ENCODE assay signal across 14 cellular contexts in genomic region chr13:49938274-49938673, GRCh38. TPM values are rescaled to one million over a fixed set of nuclear protein-coding genes. Genes with fewer than 3 reads are reported as not detected.
DNase-seq lines count a peak whose midpoint lies in the region; ATAC-seq, FAIRE-seq and TF ChIP-seq lines count a peak whose summit lies in the region.
"Had no signal": no experiment of that assay in that cellular context is flagged by ENCODE, and none has a peak within 500 bp of the region (broad histone marks: within the 10 kb centered on the region; RNA-seq: fewer than 3 reads in every experiment).

No MANE protein-coding gene starts in this region.

- CTCF ChIA-PET in GM12878 (lab: Yijun Ruan, JAX), result interaction anchor here (0.6 to 1.6 kb wide), 5 partner anchors 38 to 495 kb away, joined by 3 to 4 read pairs (median 3); partner anchors contain the start of genes CAB39L and TRIM13

- H3K4me1 ChIP-seq in GM12878 (ENCODE audit: control insufficient read depth, insufficient read depth, low read length), result 0 out of 2 replicates have a peak, but pooled peaks cover 2% of the 10 kb centered on the region

- peak overlapping the region in 5 of 6 donors; percentile 67 to 95 (median 82) for H3K27ac Mint-ChIP-seq in naive B cell
- H3K27ac Mint-ChIP-seq in activated T-helper 1 cell treated with anti-CD3 and anti-CD28 coated beads, Interleukin-12 subunit alpha, Interleukin-12 subunit beta, Interleukin-2, Interleukin-4 antibody, amounts not matched to agents 30 ng/mL and 10 ng/mL and 1 ng/mL, durations not matched to agents 14 hours and 24 hours and 36 hours, result no peak overlapping the region

- FAIRE-seq in GM12878 (lab: Jason Lieb, UNC), result no peak
- FAIRE-seq: GM12892 had no signal

- intact Hi-C loops in GM12878 (cut with micrococcal nuclease; ENCODE audit: unreplicated experiment), result loop anchor here (5.0 to 10.0 kb wide), 3 partner anchors 139 to 974 kb away; partner anchors contain the start of gene KPNA3
- intact Hi-C loops in Right ventricle myocardium superior (cut with DNase I), result no loop called here
- intact Hi-C loops in activated T-helper 1 cell treated with anti-CD3 and anti-CD28 coated beads, Interleukin-12 subunit alpha, Interleukin-12 subunit beta, Interleukin-2, Interleukin-4 antibody, amounts not matched to agents 30 ng/mL and 10 ng/mL and 1 ng/mL, durations not matched to agents 14 hours and 24 hours and 36 hours (cut with micrococcal nuclease), result loop anchor here (5.0 to 10.0 kb wide), 4 partner anchors 351 to 1647 kb away; partner anchors contain the start of genes CDADC1, RCBTB1 and WDFY2

- TF ChIP-seq CTCF in GM12878 (IDR thresholded peaks at IDR 0.05 in 2 of 3, conservative IDR thresholded peaks at IDR 0.05 in 1 of 3; ENCODE audit: control insufficient read depth in 2 of 3, extremely low read depth in 1 of 3, insufficient read depth in 1 of 3, low read depth in 3 of 3, low read length in 3 of 3), result no peak

- peaks cover 18 to 21% (median 21%) of the 10 kb centered on the region in 3 donors for H3K4me1 Mint-ChIP-seq in naive B cell
- H3K4me1 Mint-ChIP-seq in activated T-helper 1 cell treated with anti-CD3 and anti-CD28 coated beads, Interleukin-12 subunit alpha, Interleukin-12 subunit beta, Interleukin-2, Interleukin-4 antibody, amounts not matched to agents 30 ng/mL and 10 ng/mL and 1 ng/mL, durations not matched to agents 14 hours and 24 hours and 36 hours (ENCODE audit: low read depth), result peaks cover 11% of the 10 kb centered on the region

- no peaks in the 10 kb centered on the region for H3K27me3 ChIP-seq in GM12878 (replicated peaks in 1 of 2; ENCODE audit: control insufficient read depth in 2 of 2, insufficient read depth in 2 of 2, low read length in 1 of 2)

- SMC1A ChIA-PET in GM12878 (lab: Charles Lee; ENCODE audit: uncharacterized antibody, unreplicated experiment), result interaction anchor here (0.7 to 1.5 kb wide), 2 partner anchors 38 to 43 kb away, joined by 3 to 5 read pairs; no protein-coding TSS in a partner anchor

- H3K9me3 Mint-ChIP-seq in naive B cell, result no peaks in the 10 kb centered on the region
- no peaks in the 10 kb centered on the region for H3K9me3 Mint-ChIP-seq in activated T-helper 1 cell treated with anti-CD3 and anti-CD28 coated beads, Interleukin-12 subunit alpha, Interleukin-12 subunit beta, Interleukin-2, Interleukin-4 antibody, amounts not matched to agents 30 ng/mL and 10 ng/mL and 1 ng/mL, durations not matched to agents 14 hours and 24 hours and 36 hours

- in situ Hi-C loops in GM12878 (cut with MboI), result no loop called here

- no peak overlapping the region; the same call in 1 of the 2 replicates for H2AFZ ChIP-seq in GM12878 (ENCODE audit: control insufficient read depth, low read depth, low read length)

- peak overlapping the region in 5 of 8 donors; percentile 10 to 95 (median 63) for H3K4me3 Mint-ChIP-seq in naive B cell
- no peak overlapping the region for H3K4me3 Mint-ChIP-seq in activated T-helper 1 cell treated with anti-CD3 and anti-CD28 coated beads, Interleukin-12 subunit alpha, Interleukin-12 subunit beta, Interleukin-2, Interleukin-4 antibody, amounts not matched to agents 30 ng/mL and 10 ng/mL and 1 ng/mL, durations not matched to agents 14 hours and 24 hours and 36 hours

- H3K36me3 ChIP-seq in GM12878 (ENCODE audit: control insufficient read depth in 2 of 2, insufficient read depth in 2 of 2, low read length in 1 of 2), result no peaks in the 10 kb centered on the region

- RAD21 ChIA-PET in GM12878 (lab: Charles Lee; ENCODE audit: unreplicated experiment), result interaction anchor here (1.2 kb wide), 1 partner anchor 59 kb away, joined by 3 read pairs; the partner anchor contains the start of gene TRIM13

- H3K9ac ChIP-seq in GM12878 (ENCODE audit: control insufficient read depth, insufficient read depth, low read length), result no peak overlapping the region
- H3K9ac ChIP-seq: parathyroid adenoma had no signal

- TF ChIP-seq RAD21 in GM12878 (IDR thresholded peaks at IDR 0.05; ENCODE audit: insufficient read depth, low read depth, low read length), result no peak

- no peak for TF ChIP-seq POLR2A in GM12878 (IDR thresholded peaks at IDR 0.05; ENCODE audit: low read depth, low read length)

- POLR2A ChIA-PET in GM12878 (lab: Charles Lee), result interaction anchor here (0.9 to 3.1 kb wide), 2 partner anchors 59 to 147 kb away, joined by 3 to 20 read pairs; partner anchors contain the start of gene TRIM13

- no peaks in the 10 kb centered on the region for H3K27me3 Mint-ChIP-seq in naive B cell
- H3K27me3 Mint-ChIP-seq in activated T-helper 1 cell treated with anti-CD3 and anti-CD28 coated beads, Interleukin-12 subunit alpha, Interleukin-12 subunit beta, Interleukin-2, Interleukin-4 antibody, amounts not matched to agents 30 ng/mL and 10 ng/mL and 1 ng/mL, durations not matched to agents 14 hours and 24 hours and 36 hours (ENCODE audit: insufficient read depth), result peaks cover 24% of the 10 kb centered on the region

- WGBS in GM12878 (ENCODE audit: insufficient coverage, insufficient replicate concordance, low lambda C conversion rate, missing lambda C conversion rate), result 58% methylated on average over 5 of the region's 5 CpGs

- TF ChIP-seq EP300 in GM12878 (IDR thresholded peaks at IDR 0.05; ENCODE audit: borderline replicate concordance in 1 of 2, control insufficient read depth in 1 of 2, low read depth in 2 of 2, low read length in 2 of 2), result no peak

- no peaks in the 10 kb centered on the region for H4K20me1 ChIP-seq in GM12878 (ENCODE audit: control insufficient read depth, insufficient read depth)

- no peaks in the 10 kb centered on the region for H3K9me3 ChIP-seq in GM12878 (replicated peaks; ENCODE audit: control insufficient read depth, insufficient read depth, low read length)

- H3K4me3 ChIP-seq in GM12878, result no peak overlapping the region

- no peak overlapping the region for H3K27ac ChIP-seq in GM12878 (ENCODE audit: control insufficient read depth, insufficient read depth)

- H3K36me3 Mint-ChIP-seq in naive B cell, result no peaks in the 10 kb centered on the region
- no peaks in the 10 kb centered on the region for H3K36me3 Mint-ChIP-seq in activated T-helper 1 cell treated with anti-CD3 and anti-CD28 coated beads, Interleukin-12 subunit alpha, Interleukin-12 subunit beta, Interleukin-2, Interleukin-4 antibody, amounts not matched to agents 30 ng/mL and 10 ng/mL and 1 ng/mL, durations not matched to agents 14 hours and 24 hours and 36 hours (ENCODE audit: low read depth)

- ATAC-seq in GM12878 (no peak), naive B cell (ENCODE audit: low read depth in 2 of 2) (peak; percentile 8 to 11), GM19463 (IDR thresholded peaks at IDR 0.05; ENCODE audit: unreplicated experiment) (no peak), Right ventricle myocardium superior (ENCODE audit: poor library complexity) (no peak), GM21367 (IDR thresholded peaks at IDR 0.05; ENCODE audit: unreplicated experiment) (no peak)

- BruUV-seq in GM12878 (replicated peaks; lab: Mats Ljungman, UMichigan), result no TSS peak

- H3K4me2 ChIP-seq in GM12878 (ENCODE audit: control insufficient read depth, insufficient read depth), result 0 out of 2 replicates have a peak overlapping the region, but pooled peaks have one; percentile 17

- no peaks in the 10 kb centered on the region; the same call in 1 of the 2 replicates for H3K79me2 ChIP-seq in GM12878 (ENCODE audit: control insufficient read depth, insufficient read depth, low read length)
- H3K79me2 ChIP-seq: parathyroid adenoma had no signal

- DNase-seq in CD1c-positive myeloid dendritic cell (ENCODE audit: extremely low spot score) (peak; percentile 63), MV-4-11 (lab: John Stamatoyannopoulos, UW) (peak; percentile 61), GM12878 (ENCODE audit: low read depth, low spot score) (no peak), naive B cell (peak; percentile 70), Right ventricle myocardium superior (no peak)
- DNase-seq in activated T-helper 1 cell treated with anti-CD3 and anti-CD28 coated beads, Interleukin-12 subunit alpha, Interleukin-12 subunit beta, Interleukin-2, Interleukin-4 antibody, amounts not matched to agents 30 ng/mL and 10 ng/mL and 1 ng/mL, durations not matched to agents 14 hours and 24 hours and 36 hours (ENCODE audit: low spot score), result no peak
- DNase-seq: activated T-cell treated with anti-CD3 and anti-CD28 coated beads, Interleukin-2, amount 50 U/mL, for 48 hours; dermis blood vessel endothelial cell; NCI-H187 treated with DMSO at 0.1 percent for 48 hours; SW 1271 had no signal

RNA-seq across cellular contexts. Expression of gene SPRYD7, which starts 2.1 kb away (rescaled TPM):
- 7.4 and 8.2 TPM in 2 replicates for total RNA-seq in GM12878 (2013; cell fraction: nucleolus; rRNA removed)
- total RNA-seq in GM12878 (2014; rRNA removed) (8.2 and 11.0 TPM in 2 replicates), GM12878 (2014; rRNA removed; fragmentation: Illumina TruSeq; extraction: Trizol) (7.2 and 8.9 TPM in 2 replicates), GM12878 (2021) (8.1 and 8.5 TPM in 2 replicates), Right ventricle myocardium superior (10.0 TPM)
- 3.0 TPM for polyA plus RNA-seq in GM12878 (2011; ENCODE audit: low read depth)
- polyA plus RNA-seq in GM12878 (2011; rRNA removed) (5.3 and 5.8 TPM in 2 replicates), GM12878 (2014; fragmentation: Illumina TruSeq; extraction: Trizol) (10.3 and 11.5 TPM in 2 replicates), GM12878 (2014; fragmentation: Nextera tagmentation; extraction: Ambion mirVana) (10 to 100 TPM; 12.9 to 13.0 TPM), GM12878 (2014; rRNA removed) (6.6 and 7.4 TPM in 2 replicates), GM12878 (2016; fragmentation: Nextera tagmentation; extraction: Ambion mirVana) (10 to 100 TPM; 17.3 to 18.7 TPM), naive B cell (ENCODE audit: low read depth in 6 of 6) (1 to 10 TPM; 4.4 to 8.7 (median 6.1) TPM)
- 2.2 and 7.4 TPM in 2 replicates for polyA plus RNA-seq in GM12878 (2011; cell fraction: cytosol; rRNA removed)
- 3.4 and 4.0 TPM in 2 replicates for polyA plus RNA-seq in GM12878 (2011; cell fraction: nucleus; rRNA removed)
- polyA plus RNA-seq in GM12878 (2012), result 6.7 and 7.6 TPM in 2 replicates
- 1.1 and 9.0 TPM in 2 replicates for polyA minus RNA-seq in GM12878 (2011; rRNA and poly(A)+ RNA removed)
- 0.67 and 1.6 TPM in 2 replicates for polyA minus RNA-seq in GM12878 (2011; cell fraction: cytosol; rRNA and poly(A)+ RNA removed)
- 1.6 and 2.0 TPM in 2 replicates for polyA minus RNA-seq in GM12878 (2011; cell fraction: nucleus; rRNA and poly(A)+ RNA removed)
- total RNA-seq in activated T-helper 1 cell treated with anti-CD3 and anti-CD28 coated beads, Interleukin-12 subunit alpha, Interleukin-12 subunit beta, Interleukin-2, Interleukin-4 antibody, amounts not matched to agents 30 ng/mL and 10 ng/mL and 1 ng/mL, durations not matched to agents 14 hours and 24 hours and 36 hours, result 6.9 and 7.0 TPM in 2 replicates

RNA-seq across cellular contexts. Expression of gene TRIM13, which starts 58.6 kb away (rescaled TPM):
- total RNA-seq in GM12878 (2013; cell fraction: nucleolus; rRNA removed), result 16.0 and 17.4 TPM in 2 replicates
- total RNA-seq in GM12878 (2014; rRNA removed), result 15.4 and 18.6 TPM in 2 replicates
- total RNA-seq in GM12878 (2014; rRNA removed; fragmentation: Illumina TruSeq; extraction: Trizol), result 18.9 and 20.6 TPM in 2 replicates
- 20.1 and 21.2 TPM in 2 replicates for total RNA-seq in GM12878 (2021)
- 19.9 TPM for polyA plus RNA-seq in GM12878 (2011; ENCODE audit: low read depth)
- polyA plus RNA-seq in GM12878 (2011; rRNA removed), result 22.7 and 34.0 TPM in 2 replicates
- 9.2 and 11.0 TPM in 2 replicates for polyA plus RNA-seq in GM12878 (2011; cell fraction: cytosol; rRNA removed)
- 10.5 and 12.6 TPM in 2 replicates for polyA plus RNA-seq in GM12878 (2011; cell fraction: nucleus; rRNA removed)
- 17.6 and 17.9 TPM in 2 replicates for polyA plus RNA-seq in GM12878 (2012)
- 24.2 and 24.8 TPM in 2 replicates for polyA plus RNA-seq in GM12878 (2014; fragmentation: Illumina TruSeq; extraction: Trizol)
- 10 to 100 TPM; 25.7 to 33.8 TPM for polyA plus RNA-seq in GM12878 (2014; fragmentation: Nextera tagmentation; extraction: Ambion mirVana)
- 14.7 and 17.0 TPM in 2 replicates for polyA plus RNA-seq in GM12878 (2014; rRNA removed)
- 10 to 100 TPM; 20.7 to 20.8 TPM for polyA plus RNA-seq in GM12878 (2016; fragmentation: Nextera tagmentation; extraction: Ambion mirVana)
- 12.7 and 17.8 TPM in 2 replicates for polyA minus RNA-seq in GM12878 (2011; rRNA and poly(A)+ RNA removed)
- polyA minus RNA-seq in GM12878 (2011; cell fraction: cytosol; rRNA and poly(A)+ RNA removed), result 4.4 and 5.7 TPM in 2 replicates
- polyA minus RNA-seq in GM12878 (2011; cell fraction: nucleus; rRNA and poly(A)+ RNA removed), result 3.5 and 6.1 TPM in 2 replicates
- polyA plus RNA-seq in naive B cell (ENCODE audit: low read depth in 6 of 6), result 10 to 100 TPM; 27.4 to 42.0 (median 29.8) TPM
- total RNA-seq in Right ventricle myocardium superior, result 22.3 TPM
- 14.7 and 16.5 TPM in 2 replicates for total RNA-seq in activated T-helper 1 cell treated with anti-CD3 and anti-CD28 coated beads, Interleukin-12 subunit alpha, Interleukin-12 subunit beta, Interleukin-2, Interleukin-4 antibody, amounts not matched to agents 30 ng/mL and 10 ng/mL and 1 ng/mL, durations not matched to agents 14 hours and 24 hours and 36 hours

Comparison
In these comparisons a context has a peak if more than half of its experiments do, and no peak if none do; other contexts are left out.
1. DNase-seq: peak in CD1c-positive myeloid dendritic cell (single experiment), MV-4-11 (single experiment) and naive B cell (single experiment); none in GM12878 (single experiment), Right ventricle myocardium superior (single experiment) and activated T-helper 1 cell treated with anti-CD3 and anti-CD28 coated beads, Interleukin-12 subunit alpha, Interleukin-12 subunit beta, Interleukin-2, Interleukin-4 antibody, amounts not matched to agents 30 ng/mL and 10 ng/mL and 1 ng/mL, durations not matched to agents 14 hours and 24 hours and 36 hours (single experiment).
2. ATAC-seq: peak in naive B cell (2 of 2); none in GM12878 (single experiment), GM19463 (single experiment), Right ventricle myocardium superior (single experiment) and GM21367 (single experiment).